ENCODE assay signal across 14 cellular contexts in genomic region chr3:49278548-49278947, GRCh38. TPM values are rescaled to one million over a fixed set of nuclear protein-coding genes. Genes with fewer than 3 reads are reported as not detected.
DNase-seq lines count a peak whose midpoint lies in the region; ATAC-seq lines count a peak whose summit lies in the region.
"Had no signal": no experiment of that assay in that cellular context is flagged by ENCODE, and none has a peak within 500 bp of the region (broad histone marks: within the 10 kb centered on the region; RNA-seq: fewer than 3 reads in every experiment).

No MANE protein-coding gene starts in this region.

- no peak overlapping the region for H3K27ac ChIP-seq in CD8-positive, alpha-beta memory T cell (ENCODE audit: low read depth, low read length)
- H3K27ac ChIP-seq: SK-N-MC had no signal

- H3K36me3 Mint-ChIP-seq in CD8-positive, alpha-beta memory T cell = peaks cover 0 to 40% (median 5%) of the 10 kb centered on the region in 3 donors
- peaks cover 21% of the 10 kb centered on the region for H3K36me3 Mint-ChIP-seq in activated CD4-positive, alpha-beta memory T cell treated with anti-CD3 and anti-CD28 coated beads for 36 hours
- peaks cover 0 to 8% (median 0%) of the 10 kb centered on the region in 3 donors for H3K36me3 Mint-ChIP-seq in immature natural killer cell
- peaks cover 37% of the 10 kb centered on the region for H3K36me3 Mint-ChIP-seq in stimulated activated memory B cell treated with anti-CD40 and anti-IgM and Interleukin-4, amounts not matched to agents 10 μg/mL and 1 μg/mL and 100 μg/mL, for 72 hours

- H3K27me3 ChIP-seq in CD8-positive, alpha-beta memory T cell (ENCODE audit: insufficient read depth, low read length, poor library complexity, severe bottlenecking) = no peaks in the 10 kb centered on the region

- no peaks in the 10 kb centered on the region for H3K27me3 Mint-ChIP-seq in CD8-positive, alpha-beta memory T cell
- no peaks in the 10 kb centered on the region for H3K27me3 Mint-ChIP-seq in activated CD4-positive, alpha-beta memory T cell treated with anti-CD3 and anti-CD28 coated beads for 36 hours
- H3K27me3 Mint-ChIP-seq in immature natural killer cell (ENCODE audit: low read depth in 3 of 3) = peaks cover 0 to 8% (median 2%) of the 10 kb centered on the region in 3 donors
- H3K27me3 Mint-ChIP-seq in stimulated activated memory B cell treated with anti-CD40 and anti-IgM and Interleukin-4, amounts not matched to agents 10 μg/mL and 1 μg/mL and 100 μg/mL, for 72 hours = no peaks in the 10 kb centered on the region

- CTCF ChIA-PET in CD8-positive, alpha-beta memory T cell (lab: Charles Lee) = interaction anchor here (0.6 to 1.4 kb wide), 2 partner anchors 39 to 107 kb away, joined by 3 to 4 read pairs; partner anchors contain the start of gene KLHDC8B
- CTCF ChIA-PET in activated CD4-positive, alpha-beta memory T cell treated with anti-CD3 and anti-CD28 coated beads for 36 hours (lab: Charles Lee) = interaction anchor here (0.8 to 1.7 kb wide), 2 partner anchors 107 to 261 kb away, joined by 4 read pairs; partner anchors contain the start of gene KLHDC8B

- peak overlapping the region in 6 of 8 donors; percentile 85 to 93 (median 90) for H3K27ac Mint-ChIP-seq in CD8-positive, alpha-beta memory T cell
- H3K27ac Mint-ChIP-seq in activated CD4-positive, alpha-beta memory T cell treated with anti-CD3 and anti-CD28 coated beads for 36 hours = peak overlapping the region; percentile 60
- peak overlapping the region; percentile 85 to 95 (median 91) for H3K27ac Mint-ChIP-seq in immature natural killer cell
- peak overlapping the region; percentile 87 for H3K27ac Mint-ChIP-seq in stimulated activated memory B cell treated with anti-CD40 and anti-IgM and Interleukin-4, amounts not matched to agents 10 μg/mL and 1 μg/mL and 100 μg/mL, for 72 hours

- H3K4me1 Mint-ChIP-seq in CD8-positive, alpha-beta memory T cell = peaks cover 16 to 27% (median 22%) of the 10 kb centered on the region in 3 donors
- peaks cover 29% of the 10 kb centered on the region for H3K4me1 Mint-ChIP-seq in activated CD4-positive, alpha-beta memory T cell treated with anti-CD3 and anti-CD28 coated beads for 36 hours (ENCODE audit: low read depth)
- peaks cover 22 to 29% of the 10 kb centered on the region in 2 donors for H3K4me1 Mint-ChIP-seq in immature natural killer cell
- peaks cover 23% of the 10 kb centered on the region for H3K4me1 Mint-ChIP-seq in stimulated activated memory B cell treated with anti-CD40 and anti-IgM and Interleukin-4, amounts not matched to agents 10 μg/mL and 1 μg/mL and 100 μg/mL, for 72 hours

- POLR2A ChIA-PET in CD8-positive, alpha-beta memory T cell (lab: Charles Lee) = interaction anchor here (0.6 kb wide), 2 partner anchors 566 to 811 kb away, joined by 3 to 4 read pairs; no protein-coding TSS in a partner anchor
- POLR2A ChIA-PET in activated CD4-positive, alpha-beta memory T cell treated with anti-CD3 and anti-CD28 coated beads for 36 hours (lab: Charles Lee) = interaction anchor here (0.9 to 1.3 kb wide), 2 partner anchors 10 to 256 kb away, joined by 3 read pairs; partner anchors contain the start of gene NDUFAF3

- no peak for ATAC-seq in stimulated activated memory B cell treated with anti-CD40 and anti-IgM and Interleukin-4, amounts not matched to agents 10 μg/mL and 1 μg/mL and 100 μg/mL, for 72 hours
- ATAC-seq in HG03280 (IDR thresholded peaks at IDR 0.05; ENCODE audit: unreplicated experiment) = no peak

- intact Hi-C loops in activated CD4-positive, alpha-beta memory T cell treated with anti-CD3 and anti-CD28 coated beads for 36 hours (cut with micrococcal nuclease) = no loop called here

- H3K9me3 Mint-ChIP-seq in CD8-positive, alpha-beta memory T cell = no peaks in the 10 kb centered on the region
- no peaks in the 10 kb centered on the region for H3K9me3 Mint-ChIP-seq in activated CD4-positive, alpha-beta memory T cell treated with anti-CD3 and anti-CD28 coated beads for 36 hours
- no peaks in the 10 kb centered on the region for H3K9me3 Mint-ChIP-seq in immature natural killer cell
- no peaks in the 10 kb centered on the region for H3K9me3 Mint-ChIP-seq in stimulated activated memory B cell treated with anti-CD40 and anti-IgM and Interleukin-4, amounts not matched to agents 10 μg/mL and 1 μg/mL and 100 μg/mL, for 72 hours

- peaks cover 12% of the 10 kb centered on the region for H3K4me1 ChIP-seq in CD8-positive, alpha-beta memory T cell (ENCODE audit: insufficient read depth, low read length)

- H3K4me3 Mint-ChIP-seq in CD8-positive, alpha-beta memory T cell = peak overlapping the region in 1 of 7 donors; percentile 86
- no peak overlapping the region for H3K4me3 Mint-ChIP-seq in activated CD4-positive, alpha-beta memory T cell treated with anti-CD3 and anti-CD28 coated beads for 36 hours
- no peak overlapping the region for H3K4me3 Mint-ChIP-seq in immature natural killer cell
- no peak overlapping the region for H3K4me3 Mint-ChIP-seq in stimulated activated memory B cell treated with anti-CD40 and anti-IgM and Interleukin-4, amounts not matched to agents 10 μg/mL and 1 μg/mL and 100 μg/mL, for 72 hours

- H3K9me3 ChIP-seq in CD8-positive, alpha-beta memory T cell (ENCODE audit: low read length) = no peaks in the 10 kb centered on the region

- no peak for DNase-seq in CD8-positive, alpha-beta memory T cell
- DNase-seq in activated CD4-positive, alpha-beta memory T cell treated with anti-CD3 and anti-CD28 coated beads for 36 hours = no peak
- DNase-seq in immature natural killer cell (no peak), NCI-H2081 treated with DMSO at 0.1 percent for 48 hours (lab: John Stamatoyannopoulos, UW) (no peak), T1000 (lab: John Stamatoyannopoulos, UW) (no peak), HPDE6-E6E7 (ENCODE audit: extremely low spot score) (no peak)
- DNase-seq: activated CD4-positive, alpha-beta T cell treated with anti-CD3 and anti-CD28 coated beads, Interleukin-2, amount 50 U/mL, for 48 hours; foreskin melanocyte; MM.1S; NCI-H524 treated with DMSO at 0.1 percent for 48 hours; stimulated activated CD8-positive, alpha-beta memory T cell treated with anti-CD3 and anti-CD28 coated beads, Interleukin-4, amount 100 ng/mL, for 48 hours had no signal

- H3K36me3 ChIP-seq in CD8-positive, alpha-beta memory T cell (ENCODE audit: insufficient read depth, low read length) = peaks cover 7% of the 10 kb centered on the region

- no peak overlapping the region for H3K4me3 ChIP-seq in CD8-positive, alpha-beta memory T cell (ENCODE audit: low read length)
- H3K4me3 ChIP-seq: SK-N-MC had no signal

RNA-seq across cellular contexts. Expression of gene C3orf62, which starts 1.5 kb away (rescaled TPM):
- total RNA-seq in CD8-positive, alpha-beta memory T cell = 1 to 10 TPM; 6.1 to 6.6 TPM
- 1.8 TPM for polyA plus RNA-seq in CD8-positive, alpha-beta memory T cell
- 1 to 10 TPM; 2.8 to 3.0 TPM for total RNA-seq in activated CD4-positive, alpha-beta memory T cell treated with anti-CD3 and anti-CD28 coated beads for 36 hours
- polyA plus RNA-seq in immature natural killer cell = 1 to 10 TPM in 2 of 3 donors, under 1 TPM in 1; 0.74 to 2.5 (median 1.5) TPM
